Comparison of ENCODE assay signal across 1 cellular context in genomic region chr5:111129938-111130337, GRCh38.
TF ChIP-seq lines count a peak whose summit lies in the region.

No MANE protein-coding gene starts in this region.

TF ChIP-seq in SK-N-SH, 30 proteins besides CTCF, POLR2A, EP300 and RAD21 (continued from another document):
- TF ChIP-seq MAX (IDR thresholded peaks at IDR 0.05; ENCODE audit: low read depth): no peak
- TF ChIP-seq ZBTB33 (IDR thresholded peaks at IDR 0.05; ENCODE audit: borderline replicate concordance, low read depth): no peak
- TF ChIP-seq REST (IDR thresholded peaks at IDR 0.05; ENCODE audit: low read depth, low read length): no peak
- TF ChIP-seq JUND (IDR thresholded peaks at IDR 0.05): no peak
- TF ChIP-seq TEAD4 (IDR thresholded peaks at IDR 0.05; ENCODE audit: borderline replicate concordance, insufficient read depth): no peak
- no peak for TF ChIP-seq SMC3 (IDR thresholded peaks at IDR 0.05; ENCODE audit: low read depth, low read length)
- no peak for TF ChIP-seq MXI1 (IDR thresholded peaks at IDR 0.05; ENCODE audit: low read depth, low read length)
- TF ChIP-seq FOSL2 (IDR thresholded peaks at IDR 0.05; ENCODE audit: borderline replicate concordance, low read depth): no peak
- no peak for TF ChIP-seq EZH2phosphoT487 (IDR thresholded peaks at IDR 0.05; ENCODE audit: borderline replicate concordance, low read depth)
- TF ChIP-seq RFX5 (IDR thresholded peaks at IDR 0.05; ENCODE audit: low read length): no peak
- TF ChIP-seq YY1 (IDR thresholded peaks at IDR 0.05; ENCODE audit: low read depth): no peak
- no peak for TF ChIP-seq FOXM1 (IDR thresholded peaks at IDR 0.05; ENCODE audit: low read depth)
- TF ChIP-seq ELF1 (IDR thresholded peaks at IDR 0.05): no peak
- no peak for TF ChIP-seq USF2 (IDR thresholded peaks at IDR 0.05; ENCODE audit: borderline replicate concordance, low read depth, low read length)
- no peak for TF ChIP-seq GABPA (IDR thresholded peaks at IDR 0.05; ENCODE audit: low read depth)
- TF ChIP-seq PBX3 (IDR thresholded peaks at IDR 0.05): no peak
- TF ChIP-seq POLR2AphosphoS5 (IDR thresholded peaks at IDR 0.05; ENCODE audit: low read depth, low read length): no peak
- TF ChIP-seq IRF3 (IDR thresholded peaks at IDR 0.05; ENCODE audit: low read depth, low read length): no peak
